In the genomic region with DNA sequence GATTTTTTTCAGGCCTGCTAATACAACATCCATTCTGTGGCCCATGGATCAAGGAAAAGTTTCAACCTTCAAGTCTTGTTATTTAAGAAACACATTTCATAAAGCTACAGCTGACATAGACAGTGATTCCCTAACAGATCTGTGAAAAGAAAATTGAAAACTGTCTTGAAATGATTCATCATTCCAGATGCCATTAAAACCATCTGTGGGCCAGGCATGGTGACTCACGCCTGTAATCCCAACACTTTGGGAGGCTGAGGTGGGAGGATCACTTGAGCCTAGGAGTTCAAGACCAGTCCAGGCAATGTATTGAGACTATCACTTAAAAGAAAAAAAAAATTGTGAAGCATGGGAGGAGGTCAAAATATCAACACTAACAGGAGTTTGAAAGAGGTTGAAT, we compare ENCODE assay signal across 14 cellular contexts. TPM values are rescaled to one million over a fixed set of nuclear protein-coding genes. Genes with fewer than 3 reads are reported as not detected.
DNase-seq lines count a peak whose midpoint lies in the region; ATAC-seq and TF ChIP-seq lines count a peak whose summit lies in the region.
"Had no signal": no experiment of that assay in that cellular context is flagged by ENCODE, and none has a peak within 500 bp of the region (broad histone marks: within the 10 kb centered on the region; RNA-seq: fewer than 3 reads in every experiment).

No MANE protein-coding gene starts in this region.

- DNase-seq in activated T-cell treated with anti-CD3 and anti-CD28 coated beads, Interleukin-2, amount 50 U/mL, for 4 hours: no peak
- DNase-seq in activated T-cell treated with anti-CD3 and anti-CD28 coated beads for 4 hours: no peak
- DNase-seq in Panc1 (ENCODE audit: low read depth, low spot score): no peak
- DNase-seq in chondrocyte (ENCODE audit: low spot score): no peak
- DNase-seq in smooth muscle cell (lab: John Stamatoyannopoulos, UW; ENCODE audit: unreplicated experiment): no peak
- DNase-seq in NCI-H69 (lab: John Stamatoyannopoulos, UW): no peak
- DNase-seq: activated CD8-positive, alpha-beta memory T cell treated with anti-CD3 and anti-CD28 coated beads for 24 hours; gastrocnemius medialis; SHP77 had no signal

- H3K4me1 Mint-ChIP-seq in activated T-cell treated with anti-CD3 and anti-CD28 coated beads, Interleukin-2, amount 50 U/mL, for 4 hours (ENCODE audit: low read depth): peaks cover 51% of the 10 kb centered on the region
- peaks cover 18% of the 10 kb centered on the region for H3K4me1 Mint-ChIP-seq in chondrocyte (ENCODE audit: low read depth)

- ATAC-seq in activated T-cell treated with anti-CD3 and anti-CD28 coated beads, Interleukin-2, amount 50 U/mL, for 4 hours: no peak
- ATAC-seq in Panc1 (peak; percentile 59; the same call in 1 of the 2 replicates), GM21381 (IDR thresholded peaks at IDR 0.05; ENCODE audit: unreplicated experiment) (no peak), HG03108 (IDR thresholded peaks at IDR 0.05; ENCODE audit: unreplicated experiment) (no peak)
- ATAC-seq: gastrocnemius medialis had no signal

- POLR2A ChIA-PET in Panc1 (lab: Charles Lee): no interaction called here

- TF ChIP-seq CTCF in Panc1 (IDR thresholded peaks at IDR 0.05): no peak
- no peak for TF ChIP-seq CTCF in chondrocyte (IDR thresholded peaks at IDR 0.05)
- no peak for TF ChIP-seq CTCF in smooth muscle cell (IDR thresholded peaks at IDR 0.05; ENCODE audit: borderline replicate concordance, insufficient read depth, poor library complexity, severe bottlenecking)

- H3K4me1 ChIP-seq in Panc1 (ENCODE audit: control insufficient read depth, insufficient read depth, low read length): peaks cover 24% of the 10 kb centered on the region
- H3K4me1 ChIP-seq in smooth muscle cell (ENCODE audit: low read depth): peaks cover 5% of the 10 kb centered on the region

- no peaks in the 10 kb centered on the region for H3F3A ChIP-seq in smooth muscle cell (ENCODE audit: low read depth)

- peak overlapping the region; percentile 3 for H3K4me3 Mint-ChIP-seq in activated T-cell treated with anti-CD3 and anti-CD28 coated beads, Interleukin-2, amount 50 U/mL, for 4 hours
- no peak overlapping the region for H3K4me3 Mint-ChIP-seq in chondrocyte (ENCODE audit: unreplicated experiment)
- H3K4me3 Mint-ChIP-seq: memory B cell had no signal

- no peak overlapping the region for H3K9ac ChIP-seq in smooth muscle cell (ENCODE audit: low read depth)

- H3K4me3 ChIP-seq in Panc1 (ENCODE audit: low read depth in 2 of 2, low read length in 2 of 2): no peak overlapping the region
- H3K4me3 ChIP-seq in smooth muscle cell: no peak overlapping the region
- H3K4me3 ChIP-seq: cardiac muscle cell, gastrocnemius medialis, skin epidermis had no signal

- H4K20me1 ChIP-seq in smooth muscle cell (ENCODE audit: low read depth): peaks cover 19% of the 10 kb centered on the region

- intact Hi-C loops in Panc1 (cut with micrococcal nuclease; ENCODE audit: unreplicated experiment): no loop called here

- in situ Hi-C loops in Panc1 (cut with HindIII; ENCODE audit: low pct_unique_long_range_greater_than_20kb, low sequenced_read_pairs): no loop called here

- peak overlapping the region; percentile 47 for H3K27ac Mint-ChIP-seq in chondrocyte (ENCODE audit: unreplicated experiment)
- H3K27ac Mint-ChIP-seq: memory B cell had no signal

- H3K79me2 ChIP-seq in smooth muscle cell (ENCODE audit: low read depth): peaks cover 93% of the 10 kb centered on the region

- H3K27me3 Mint-ChIP-seq in activated T-cell treated with anti-CD3 and anti-CD28 coated beads, Interleukin-2, amount 50 U/mL, for 4 hours (ENCODE audit: low read depth): no peaks in the 10 kb centered on the region
- H3K27me3 Mint-ChIP-seq in chondrocyte (ENCODE audit: low read depth): no peaks in the 10 kb centered on the region
- H3K27me3 Mint-ChIP-seq: memory B cell had no signal

- H3K9me3 Mint-ChIP-seq in activated T-cell treated with anti-CD3 and anti-CD28 coated beads, Interleukin-2, amount 50 U/mL, for 4 hours: no peaks in the 10 kb centered on the region
- H3K9me3 Mint-ChIP-seq in chondrocyte (ENCODE audit: low read depth): peaks cover 3% of the 10 kb centered on the region
- H3K9me3 Mint-ChIP-seq: memory B cell had no signal

- H3K27me3 ChIP-seq in Panc1 (ENCODE audit: control insufficient read depth, insufficient read depth, low read length) (no peaks in the 10 kb centered on the region), smooth muscle cell (ENCODE audit: low read depth) (no peaks in the 10 kb centered on the region)
- H3K27me3 ChIP-seq: cardiac muscle cell, gastrocnemius medialis had no signal

- H3K36me3 ChIP-seq in Panc1 (ENCODE audit: control insufficient read depth, insufficient read depth, low read length) (no peaks in the 10 kb centered on the region; the same call in 1 of the 2 replicates), smooth muscle cell (ENCODE audit: low read depth) (no peaks in the 10 kb centered on the region)
- H3K36me3 ChIP-seq: cardiac muscle cell, gastrocnemius medialis had no signal

- H3K9me3 ChIP-seq in Panc1 (ENCODE audit: control insufficient read depth, insufficient read depth, low read depth, low read length): no peaks in the 10 kb centered on the region
- no peaks in the 10 kb centered on the region for H3K9me3 ChIP-seq in smooth muscle cell (replicated peaks; ENCODE audit: low read depth)
- H3K9me3 ChIP-seq: gastrocnemius medialis had no signal

- WGBS in smooth muscle cell (ENCODE audit: low lambda C conversion rate): 37% methylated on average over 1 of the region's 1 CpG

- CTCF ChIA-PET in Panc1 (lab: Charles Lee): no interaction called here

- H3K36me3 Mint-ChIP-seq in activated T-cell treated with anti-CD3 and anti-CD28 coated beads, Interleukin-2, amount 50 U/mL, for 4 hours (ENCODE audit: insufficient read depth): peaks cover 22% of the 10 kb centered on the region
- no peaks in the 10 kb centered on the region for H3K36me3 Mint-ChIP-seq in chondrocyte (ENCODE audit: low read depth)

- H2AFZ ChIP-seq in smooth muscle cell (ENCODE audit: low read depth): no peak overlapping the region

- no peak overlapping the region for H3K4me2 ChIP-seq in smooth muscle cell

- no TSS peak for BruUV-seq in Panc1 (replicated peaks; lab: Mats Ljungman, UMichigan)

- H3K27ac ChIP-seq in Panc1 (ENCODE audit: low read length): no peak overlapping the region
- peak overlapping the region; percentile 37 for H3K27ac ChIP-seq in smooth muscle cell (ENCODE audit: low read depth)
- H3K27ac ChIP-seq: cardiac muscle cell, gastrocnemius medialis, skin epidermis had no signal

RNA-seq across cellular contexts. Expression of a gene that starts 6.0 kb away (rescaled TPM):
- total RNA-seq in activated T-cell treated with anti-CD3 and anti-CD28 coated beads, Interleukin-2, amount 50 U/mL, for 4 hours: 10 to 100 TPM; 23.6 to 26.8 (median 26.6) TPM
- total RNA-seq in Panc1 (2021; ENCODE audit: unreplicated experiment) (25.0 TPM), chondrocyte (12.1 to 18.9 TPM (median 13.6 TPM) in 3 replicates), smooth muscle cell (10.3 and 13.3 TPM in 2 replicates)
- polyA plus RNA-seq in Panc1 (2012; ENCODE audit: insufficient read length): 6.7 TPM
- polyA plus RNA-seq in smooth muscle cell: 1.9 and 3.6 TPM in 2 replicates
